In genomic region chr7:36191292-36191920, GRCh38 we compare ENCODE assay signal across 10 cellular contexts. TPM values are rescaled to one million over a fixed set of nuclear protein-coding genes. Genes with fewer than 3 reads are reported as not detected.
DNase-seq lines count a peak whose midpoint lies in the region; ATAC-seq and TF ChIP-seq lines count a peak whose summit lies in the region.
"Had no signal": no experiment of that assay in that cellular context is flagged by ENCODE, and none has a peak within 500 bp of the region (broad histone marks: within the 10 kb centered on the region; RNA-seq: fewer than 3 reads in every experiment).

No MANE protein-coding gene starts in this region.

- H3K27ac ChIP-seq in esophagus muscularis mucosa (replicated peaks in 1 of 4) (peak overlapping the region; percentile 11 to 40 (median 28)), Peyer's patch (peak overlapping the region in 1 of 4 donors; percentile 49)

- H3K27me3 ChIP-seq in esophagus muscularis mucosa (no peaks in the 10 kb centered on the region), Peyer's patch (no peaks in the 10 kb centered on the region)

- H3K4me3 ChIP-seq in esophagus muscularis mucosa (no peak overlapping the region), Peyer's patch (no peak overlapping the region)

- H3K36me3 ChIP-seq in esophagus muscularis mucosa = no peaks in the 10 kb centered on the region
- H3K36me3 ChIP-seq in Peyer's patch = no peaks in the 10 kb centered on the region

- H3K9me3 ChIP-seq in esophagus muscularis mucosa = no peaks in the 10 kb centered on the region
- H3K9me3 ChIP-seq in Peyer's patch = no peaks in the 10 kb centered on the region

- intact Hi-C loops in esophagus muscularis mucosa (cut with DNase I) = no loop called here

- peaks cover 25 to 47% (median 46%) of the 10 kb centered on the region in 4 donors for H3K4me1 ChIP-seq in esophagus muscularis mucosa
- H3K4me1 ChIP-seq in Peyer's patch = peaks cover 0 to 11% (median 0%) of the 10 kb centered on the region in 4 donors

- no peak for TF ChIP-seq CTCF in esophagus muscularis mucosa (IDR thresholded peaks at IDR 0.05)
- TF ChIP-seq CTCF in Peyer's patch (IDR thresholded peaks at IDR 0.05) = no peak

- 69% methylated on average over 7 of the region's 7 CpGs for WGBS in esophagus muscularis mucosa

- DNase-seq in esophagus muscularis mucosa (ENCODE audit: extremely low spot score) (no peak), superior temporal gyrus (ENCODE audit: extremely low spot score) (peak; percentile 44), kidney tubule cell (ENCODE audit: low spot score) (no peak), NCI-H1048 (lab: John Stamatoyannopoulos, UW) (no peak), Peyer's patch (no peak)
- DNase-seq: activated T-cell treated with anti-CD3 and anti-CD28 coated beads, Interleukin-2, amount 50 U/mL, for 4 hours; NCI-H1105; stimulated activated CD4-positive, alpha-beta T cell treated with anti-CD3 and anti-CD28 coated beads, Interleukin-15, amount 100 ng/mL, for 24 hours had no signal

- TF ChIP-seq EP300 in esophagus muscularis mucosa (IDR thresholded peaks at IDR 0.05) = no peak

- TF ChIP-seq POLR2A in esophagus muscularis mucosa (IDR thresholded peaks at IDR 0.05; ENCODE audit: low read depth) (no peak), Peyer's patch (IDR thresholded peaks at IDR 0.05) (no peak)

- ATAC-seq in GM19463 (IDR thresholded peaks at IDR 0.05; ENCODE audit: unreplicated experiment) (peak; percentile 26), HG03442 (IDR thresholded peaks at IDR 0.05; ENCODE audit: unreplicated experiment) (peak; percentile 25)
- ATAC-seq: activated T-cell treated with anti-CD3 and anti-CD28 coated beads, Interleukin-2, amount 50 U/mL, for 4 hours had no signal

RNA-seq across cellular contexts. Expression of gene EEPD1, which starts 38.4 kb away (rescaled TPM):
- total RNA-seq in esophagus muscularis mucosa (10 to 100 TPM; 18.7 to 27.9 (median 26.6) TPM), Peyer's patch (10 to 100 TPM; 19.8 to 46.3 (median 29.3) TPM)
